In the genomic region with DNA sequence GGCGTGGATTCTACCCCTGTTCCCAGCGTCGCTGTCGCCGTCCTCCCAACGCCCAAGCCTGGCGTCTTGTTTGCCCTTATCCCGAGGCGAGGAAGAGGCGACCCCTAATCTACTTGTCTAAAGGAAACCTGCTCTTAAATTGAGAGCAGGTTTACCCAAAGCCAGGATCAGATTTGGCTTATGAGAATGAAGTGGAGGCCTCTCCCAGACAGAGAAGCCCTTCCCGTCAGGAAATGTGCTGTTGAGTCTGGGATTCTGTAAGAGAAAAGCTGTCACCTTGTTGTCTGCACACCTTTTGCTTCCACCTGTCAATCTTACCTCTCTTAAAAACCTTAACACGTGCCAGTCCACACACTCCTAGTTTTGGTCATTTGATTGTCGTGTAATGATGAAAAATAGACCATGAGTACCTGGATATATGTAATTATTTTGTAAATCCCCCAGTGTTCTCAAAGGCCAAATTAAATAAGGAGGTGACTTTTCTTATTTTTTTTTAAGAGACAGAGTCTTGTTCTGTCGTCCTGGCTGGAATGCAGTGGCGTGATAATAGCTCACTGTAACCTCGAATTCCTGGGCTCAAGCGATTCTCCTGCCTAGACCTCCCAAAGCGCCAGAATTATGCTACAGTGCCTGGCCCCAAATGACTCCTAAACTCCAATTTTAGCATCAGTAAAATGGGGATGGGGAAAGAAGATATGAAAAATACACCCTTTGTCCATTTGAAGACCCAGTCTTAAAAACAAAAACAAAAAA, we compare ENCODE assay signal across 8 cellular contexts. TPM values are rescaled to one million over a fixed set of nuclear protein-coding genes. Genes with fewer than 3 reads are reported as not detected.
DNase-seq lines count a peak whose midpoint lies in the region; ATAC-seq and TF ChIP-seq lines count a peak whose summit lies in the region.

No MANE protein-coding gene starts in this region.

- H3K9me3 ChIP-seq in NT2/D1 (ENCODE audit: insufficient read depth, low read length) (no peaks in the 10 kb centered on the region), endodermal cell (ENCODE audit: control insufficient read depth, low read length) (no peaks in the 10 kb centered on the region)

- peak overlapping the region; percentile 100 for H3K27ac Mint-ChIP-seq in endodermal cell
- H3K27ac Mint-ChIP-seq in osteocyte (ENCODE audit: unreplicated experiment), result peak overlapping the region; percentile 100

- H3K9me3 Mint-ChIP-seq in endodermal cell, result no peaks in the 10 kb centered on the region
- H3K9me3 Mint-ChIP-seq in osteocyte (ENCODE audit: unreplicated experiment), result no peaks in the 10 kb centered on the region

- H3K4me3 Mint-ChIP-seq in endodermal cell (peak overlapping the region; percentile 91), osteocyte (ENCODE audit: unreplicated experiment) (peak overlapping the region; percentile 86)

- WGBS in endodermal cell (ENCODE audit: insufficient coverage in 1 of 2, insufficient read length in 1 of 2), 2 experiments, result 8 to 12% methylated on average over 8 to 18 of the region's 18 CpGs

- H3K9ac ChIP-seq in NT2/D1 (ENCODE audit: insufficient read length, low read depth) (peak overlapping the region; percentile 92), endodermal cell (ENCODE audit: extremely low read depth, low read length, poor library complexity, severe bottlenecking) (peak overlapping the region; percentile 96)

- H3K4me1 Mint-ChIP-seq in endodermal cell (peaks cover 46% of the 10 kb centered on the region), osteocyte (ENCODE audit: unreplicated experiment) (peaks cover 66% of the 10 kb centered on the region)

- no peaks in the 10 kb centered on the region for H3K27me3 Mint-ChIP-seq in endodermal cell (ENCODE audit: insufficient read depth)
- no peaks in the 10 kb centered on the region for H3K27me3 Mint-ChIP-seq in osteocyte (ENCODE audit: unreplicated experiment)

- H3K36me3 Mint-ChIP-seq in endodermal cell (ENCODE audit: low read depth) (peaks cover 21% of the 10 kb centered on the region), osteocyte (ENCODE audit: unreplicated experiment) (peaks cover 17% of the 10 kb centered on the region)

- H3K27me3 ChIP-seq in NT2/D1 (ENCODE audit: insufficient read depth, insufficient read length) (no peaks in the 10 kb centered on the region), endodermal cell (ENCODE audit: control insufficient read depth, insufficient read depth, low read length, poor library complexity, severe bottlenecking) (no peaks in the 10 kb centered on the region)

- H3K27ac ChIP-seq in endodermal cell (ENCODE audit: low read depth, low read length), result no peak overlapping the region

- no peak for TF ChIP-seq CTCF in endodermal cell (conservative IDR thresholded peaks at IDR 0.05)
- TF ChIP-seq CTCF in osteocyte (IDR thresholded peaks at IDR 0.05), result no peak

- H3K4me3 ChIP-seq in NT2/D1 (ENCODE audit: insufficient read length, low read depth) (peak overlapping the region; percentile 86), endodermal cell (ENCODE audit: low read length) (peak overlapping the region; percentile 99)

- peaks cover 40% of the 10 kb centered on the region for H3K36me3 ChIP-seq in NT2/D1 (ENCODE audit: insufficient read depth, insufficient read length, low read length)
- H3K36me3 ChIP-seq in endodermal cell (ENCODE audit: control insufficient read depth, insufficient read depth, low read length), result peaks cover 34% of the 10 kb centered on the region

- H3K4me1 ChIP-seq in NT2/D1 (ENCODE audit: insufficient read depth, insufficient read length) (no peaks in the 10 kb centered on the region), endodermal cell (ENCODE audit: control insufficient read depth, insufficient read depth, low read length) (peaks cover 8% of the 10 kb centered on the region)

- no peak for ATAC-seq in HG02938 (IDR thresholded peaks at IDR 0.05; ENCODE audit: unreplicated experiment)

- peak; percentile 19 for DNase-seq in ELR (ENCODE audit: low read depth)
- DNase-seq in NT2/D1 (ENCODE audit: low read depth, low spot score), result no peak
- no peak for DNase-seq in endodermal cell
- no peak for DNase-seq in osteocyte (ENCODE audit: extremely low spot score, unreplicated experiment)
- no peak for DNase-seq in pons (ENCODE audit: low spot score)
- no peak for DNase-seq in GM03348 (ENCODE audit: low spot score)
- no peak for DNase-seq in AG20443 (ENCODE audit: low spot score)

RNA-seq across cellular contexts. Expression of a gene that starts 0.6 kb away (rescaled TPM):
- total RNA-seq in endodermal cell (10 to 100 TPM; 25.7 to 31.5 TPM), osteocyte (91.1 and 95.1 TPM in 2 replicates)
- polyA plus RNA-seq in endodermal cell (2013, experiment 1 of 2), result 28.0 TPM
- polyA plus RNA-seq in endodermal cell (2013, experiment 2 of 2), result 26.9 TPM

RNA-seq across cellular contexts. Expression of a gene that starts 1.1 kb away (rescaled TPM):
- 10 to 100 TPM; 21.4 TPM for total RNA-seq in endodermal cell
- polyA plus RNA-seq in endodermal cell (2013, experiment 1 of 2), result 12.7 TPM
- polyA plus RNA-seq in endodermal cell (2013, experiment 2 of 2), result 12.9 TPM
- total RNA-seq in osteocyte, result 68.9 and 76.3 TPM in 2 replicates

RNA-seq across cellular contexts. Expression of a gene that starts 56.9 kb away (rescaled TPM):
- total RNA-seq in endodermal cell, result not detected
- polyA plus RNA-seq in endodermal cell (2013, experiment 1 of 2), result not detected
- polyA plus RNA-seq in endodermal cell (2013, experiment 2 of 2), result not detected
- not detected in 2 replicates for total RNA-seq in osteocyte
